1 cellular context compared by ENCODE assay signal in genomic region chr1:16349847-16350406, GRCh38.
TF ChIP-seq lines count a peak whose summit lies in the region.

No MANE protein-coding gene starts in this region.

TF ChIP-seq in WTC11, 78 proteins besides CTCF, POLR2A, EP300 and RAD21 (continued from another document):
- TF ChIP-seq USF2 (CRISPR knock-in tag; IDR thresholded peaks at IDR 0.05) (no peak), USF1 (CRISPR knock-in tag; IDR thresholded peaks at IDR 0.05) (no peak), CREB1 (CRISPR knock-in tag; IDR thresholded peaks at IDR 0.05) (no peak), AFF4 (CRISPR knock-in tag; IDR thresholded peaks at IDR 0.05; ENCODE audit: borderline replicate concordance) (no peak)
